4 cellular contexts compared by ENCODE assay signal in the genomic region with DNA sequence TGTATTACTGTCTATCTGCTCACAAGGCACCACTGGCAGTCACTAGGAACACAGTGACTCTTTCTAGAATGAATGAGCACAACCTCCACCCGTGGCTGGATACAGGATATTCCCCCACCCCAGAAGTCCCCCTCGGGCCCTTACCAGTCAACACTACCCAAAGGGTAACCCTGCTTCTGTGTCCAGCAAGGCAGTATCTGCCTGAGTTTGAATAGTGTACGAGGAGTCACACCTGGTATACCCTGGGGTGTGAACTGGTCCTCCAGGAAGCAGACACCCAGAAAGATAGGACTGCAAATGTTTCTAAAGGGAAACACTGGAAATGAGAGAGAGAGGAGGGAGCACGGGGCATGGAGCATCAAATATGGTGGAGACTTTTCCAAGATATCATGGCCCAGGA. TPM values are rescaled to one million over a fixed set of nuclear protein-coding genes. Genes with fewer than 3 reads are reported as not detected.
"Had no signal": no experiment of that assay in that cellular context is flagged by ENCODE, and none has a peak within 500 bp of the region (broad histone marks: within the 10 kb centered on the region; RNA-seq: fewer than 3 reads in every experiment).

No MANE protein-coding gene starts in this region.

RNA-seq across cellular contexts. Expression of gene SFTPA2, which starts 56.4 kb away (rescaled TPM):
- total RNA-seq: LHCN-M2, M059J, MCF 10A, NCI-H460 had no signal
